In the genomic region with DNA sequence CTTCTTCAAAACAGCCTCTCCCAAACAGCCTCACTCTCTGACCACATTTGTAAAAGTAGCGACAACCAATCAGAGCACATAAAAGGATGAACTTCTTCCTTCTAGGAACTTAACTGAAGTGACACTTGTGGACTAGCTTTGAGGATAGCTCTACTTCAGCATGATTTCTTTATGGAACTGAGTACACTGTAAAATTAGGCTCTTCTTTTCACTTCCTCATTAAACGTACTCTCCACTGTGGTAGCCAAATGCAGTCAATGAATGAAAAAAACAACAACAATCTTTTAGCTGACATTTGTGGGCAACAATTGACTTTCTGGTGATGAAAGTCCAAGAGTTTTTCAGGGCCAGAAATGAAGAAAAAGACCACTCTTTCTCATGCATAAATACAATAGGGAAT, we compare ENCODE assay signal across 16 cellular contexts. TPM values are rescaled to one million over a fixed set of nuclear protein-coding genes. Genes with fewer than 3 reads are reported as not detected.
"Had no signal": no experiment of that assay in that cellular context is flagged by ENCODE, and none has a peak within 500 bp of the region (broad histone marks: within the 10 kb centered on the region; RNA-seq: fewer than 3 reads in every experiment).

No MANE protein-coding gene starts in this region.

- H3K9me3 ChIP-seq: right lobe of liver had no signal

- H3K4me1 Mint-ChIP-seq: activated CD4-positive, alpha-beta T cell treated with anti-CD3 and anti-CD28 coated beads, Interleukin-2, amount 10 ng/mL, durations not matched to agents 24 days and 14 days had no signal

- H3K36me3 Mint-ChIP-seq: activated naive CD8-positive, alpha-beta T cell had no signal

- H3K36me3 ChIP-seq: neural progenitor cell, right lobe of liver had no signal

- H3K27ac ChIP-seq: hepatocyte, neural progenitor cell, right lobe of liver had no signal

- H3K4me3 ChIP-seq: hepatocyte, lung, neural progenitor cell, right lobe of liver had no signal

- H3K4me1 ChIP-seq: right lobe of liver had no signal

- H3K27ac Mint-ChIP-seq: activated CD4-positive, alpha-beta T cell treated with anti-CD3 and anti-CD28 coated beads, Interleukin-2, amount 10 ng/mL, durations not matched to agents 24 days and 14 days; activated CD8-positive, alpha-beta T cell treated with anti-CD3 and anti-CD28 coated beads, Interleukin-2, amount 10 ng/mL, durations not matched to agents 7 days and 5 days; activated naive CD8-positive, alpha-beta T cell; activated T-cell treated with anti-CD3 and anti-CD28 coated beads, Interleukin-2, amount 50 U/mL, for 72 hours had no signal

- H3K4me3 Mint-ChIP-seq: activated CD4-positive, alpha-beta T cell treated with anti-CD3 and anti-CD28 coated beads, Interleukin-2, amount 10 ng/mL, durations not matched to agents 24 days and 14 days; activated CD8-positive, alpha-beta T cell treated with anti-CD3 and anti-CD28 coated beads, Interleukin-2, amount 10 ng/mL, durations not matched to agents 7 days and 5 days; activated naive CD8-positive, alpha-beta T cell; activated T-cell treated with anti-CD3 and anti-CD28 coated beads, Interleukin-2, amount 50 U/mL, for 72 hours; neural progenitor cell had no signal

- DNase-seq: activated CD4-positive, alpha-beta T cell treated with anti-CD3 and anti-CD28 coated beads, Interleukin-2, amount 10 ng/mL, durations not matched to agents 24 days and 14 days; activated CD4-positive, CD25-positive, alpha-beta regulatory T cell; activated CD8-positive, alpha-beta memory T cell treated with anti-CD3 and anti-CD28 coated beads, Interleukin-2, amount 50 U/mL, for 4 hours; activated CD8-positive, alpha-beta T cell treated with anti-CD3 and anti-CD28 coated beads, Interleukin-2, amount 10 ng/mL, durations not matched to agents 7 days and 5 days; activated gamma-delta T cell treated with Interleukin-2 at 50 U/mL for 16 hours; activated T-cell treated with anti-CD3 and anti-CD28 coated beads, Interleukin-2, amount 50 U/mL, for 72 hours; right lobe of liver had no signal

- H3K9me3 Mint-ChIP-seq: activated CD4-positive, alpha-beta T cell treated with anti-CD3 and anti-CD28 coated beads, Interleukin-2, amount 10 ng/mL, durations not matched to agents 24 days and 14 days; activated T-cell treated with anti-CD3 and anti-CD28 coated beads, Interleukin-2, amount 50 U/mL, for 72 hours had no signal

- ATAC-seq: activated CD8-positive, alpha-beta T cell treated with anti-CD3 and anti-CD28 coated beads, Interleukin-2, amount 10 ng/mL, durations not matched to agents 7 days and 5 days; activated T-cell treated with anti-CD3 and anti-CD28 coated beads, Interleukin-2, amount 50 U/mL, for 72 hours; esophagus mucosa had no signal

- H3K27me3 ChIP-seq: hepatocyte, neural progenitor cell, right lobe of liver had no signal

- H3K27me3 Mint-ChIP-seq: activated CD4-positive, alpha-beta T cell treated with anti-CD3 and anti-CD28 coated beads, Interleukin-2, amount 10 ng/mL, durations not matched to agents 24 days and 14 days; activated naive CD8-positive, alpha-beta T cell had no signal

RNA-seq across cellular contexts. Expression of gene LRRC53, which starts 9.6 kb away (rescaled TPM):
- total RNA-seq: activated CD4-positive, alpha-beta T cell treated with anti-CD3 and anti-CD28 coated beads, Interleukin-2, amount 10 ng/mL, durations not matched to agents 24 days and 14 days; activated CD8-positive, alpha-beta T cell treated with anti-CD3 and anti-CD28 coated beads, Interleukin-2, amount 10 ng/mL, durations not matched to agents 7 days and 5 days; activated T-cell treated with anti-CD3 and anti-CD28 coated beads, Interleukin-2, amount 50 U/mL, for 72 hours; cardiac septum; esophagus mucosa; glomerular endothelial cell; hepatocyte; lung; osteocyte; pulmonary artery endothelial cell; right lobe of liver had no signal
- polyA plus RNA-seq: hepatocyte, lung had no signal
